ENCODE assay signal across 8 cellular contexts in the genomic region with DNA sequence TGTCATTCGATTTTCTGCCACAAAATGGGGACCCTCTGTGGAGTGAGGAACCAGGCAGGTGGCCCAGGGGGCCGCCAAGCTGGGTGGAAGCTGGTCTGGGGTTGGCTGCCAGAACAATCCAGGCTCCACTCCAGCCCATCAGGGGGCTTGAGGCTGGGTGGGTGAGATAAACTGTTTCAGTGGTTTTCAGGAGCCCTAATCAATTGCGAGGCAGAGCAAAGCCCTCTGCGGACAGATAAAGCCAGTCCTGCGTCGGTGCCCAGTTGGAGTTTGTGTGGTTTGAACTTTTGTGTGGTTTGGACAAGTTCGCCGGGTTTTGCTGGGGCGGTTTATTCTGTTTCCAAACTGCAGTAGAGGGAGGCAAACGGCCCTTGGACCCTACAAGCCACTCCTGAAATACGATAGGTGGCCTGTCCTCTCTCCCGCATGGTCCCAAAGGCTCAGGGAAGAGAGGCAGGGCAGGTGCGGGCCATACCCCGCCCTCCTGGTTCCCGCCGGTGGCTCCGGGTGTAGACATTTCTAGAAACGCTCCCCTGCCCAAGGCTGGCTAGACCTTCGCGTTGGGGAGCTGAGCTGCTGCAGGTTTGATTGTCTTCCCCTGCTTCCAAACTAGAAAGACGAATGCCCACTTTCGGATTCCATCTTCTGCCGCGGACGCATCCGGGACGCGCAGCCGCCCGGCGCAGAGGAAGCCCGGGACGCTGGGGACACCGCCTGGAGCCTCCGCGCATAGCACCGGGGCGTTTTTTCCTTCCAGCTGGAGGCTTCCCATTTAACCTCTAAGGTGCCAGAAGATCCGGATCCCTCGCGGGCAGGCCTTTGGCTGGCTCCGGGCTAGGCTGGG.
DNase-seq lines count a peak whose midpoint lies in the region; ATAC-seq, FAIRE-seq and TF ChIP-seq lines count a peak whose summit lies in the region.

No MANE protein-coding gene starts in this region.

- no peaks in the 10 kb centered on the region for H3K4me1 Mint-ChIP-seq in central memory CD8-positive, alpha-beta T cell

- peak overlapping the region; percentile 39 for H3K4me2 ChIP-seq in keratinocyte (ENCODE audit: control insufficient read depth, extremely low read depth, insufficient read depth, low read depth, low read length)

- H3K27ac ChIP-seq in WERI-Rb-1 (peak overlapping the region; percentile 39), keratinocyte (ENCODE audit: control insufficient read depth, insufficient read depth, low read length) (no peak overlapping the region)

- peak overlapping the region; percentile 69 for H3K27ac Mint-ChIP-seq in central memory CD8-positive, alpha-beta T cell (ENCODE audit: low read depth)

- peaks cover 31% of the 10 kb centered on the region for H3K27me3 ChIP-seq in WERI-Rb-1 (ENCODE audit: insufficient read depth, low read depth, severe bottlenecking)
- no peaks in the 10 kb centered on the region for H3K27me3 ChIP-seq in keratinocyte (ENCODE audit: control insufficient read depth, extremely low read depth, insufficient read depth, low read length)

- H4K20me1 ChIP-seq in keratinocyte (ENCODE audit: control insufficient read depth, extremely low read depth, insufficient read depth, low read length), result no peaks in the 10 kb centered on the region

- H3K36me3 ChIP-seq in WERI-Rb-1 (no peaks in the 10 kb centered on the region), keratinocyte (ENCODE audit: control insufficient read depth in 2 of 2, extremely low read depth in 1 of 2, insufficient read depth in 2 of 2, low read length in 2 of 2) (no peaks in the 10 kb centered on the region)

- no peaks in the 10 kb centered on the region for H3K79me2 ChIP-seq in keratinocyte (ENCODE audit: control insufficient read depth, insufficient read depth, low read length)

- peak overlapping the region; percentile 73 for H3K4me3 Mint-ChIP-seq in central memory CD8-positive, alpha-beta T cell

- dilution Hi-C loops in keratinocyte (cut with MboI; ENCODE audit: extremely low pct_ligation_motif_present, low sequenced_read_pairs), result no loop called here

- no peak for FAIRE-seq in keratinocyte (lab: Jason Lieb, UNC)

- H3K9me3 ChIP-seq in WERI-Rb-1 (ENCODE audit: severe bottlenecking) (no peaks in the 10 kb centered on the region), keratinocyte (ENCODE audit: control insufficient read depth, low read depth, low read length) (peaks cover 2% of the 10 kb centered on the region)

- no peaks in the 10 kb centered on the region for H3K27me3 Mint-ChIP-seq in central memory CD8-positive, alpha-beta T cell

- peaks cover 2% of the 10 kb centered on the region for H3K36me3 Mint-ChIP-seq in central memory CD8-positive, alpha-beta T cell (ENCODE audit: insufficient read depth)

- peaks cover 5% of the 10 kb centered on the region for H3K4me1 ChIP-seq in keratinocyte (ENCODE audit: control insufficient read depth, extremely low read depth, insufficient read depth, low read length)

- TF ChIP-seq CTCF in WERI-Rb-1 (IDR thresholded peaks at IDR 0.05; ENCODE audit: low read depth, low read length) (peak; percentile 90), keratinocyte (optimal IDR thresholded peaks at IDR 0.05 in 1 of 3, IDR thresholded peaks at IDR 0.05 in 1 of 3, conservative IDR thresholded peaks at IDR 0.05 in 1 of 3; ENCODE audit: extremely low read depth in 1 of 3, insufficient read depth in 2 of 3, low read length in 3 of 3) (peak; percentile 48 to 79 (median 69))

- DNase-seq in 8988T (peak; percentile 78), NCI-H2029 (lab: John Stamatoyannopoulos, UW) (peak; percentile 18), WERI-Rb-1 (peak; percentile 81), keratinocyte (ENCODE audit: low read depth, low spot score) (no peak)
- DNase-seq in central memory CD8-positive, alpha-beta T cell (ENCODE audit: low spot score in 2 of 2), result no peak
- DNase-seq in stimulated activated CD4-positive, alpha-beta T cell treated with anti-CD3 and anti-CD28 coated beads, Interleukin-12 subunit alpha, Interleukin-12 subunit beta, amount 100 ng/mL, for 48 hours (ENCODE audit: low read depth in 2 of 3, low spot score in 1 of 3), result peak; percentile 15 to 51 (median 49)

- peak overlapping the region; percentile 80 for H2AFZ ChIP-seq in keratinocyte (ENCODE audit: control insufficient read depth, low read length)

- peak overlapping the region; percentile 15 for H3K9ac ChIP-seq in keratinocyte (ENCODE audit: control insufficient read depth, extremely low read depth, insufficient read depth, low read length)

- H3K9me1 ChIP-seq in keratinocyte (ENCODE audit: control insufficient read depth, extremely low read depth, insufficient read depth, low read length), result no peaks in the 10 kb centered on the region

- H3K4me3 ChIP-seq in WERI-Rb-1 (ENCODE audit: low read depth, low read length) (peak overlapping the region; percentile 35), keratinocyte (ENCODE audit: control insufficient read depth in 2 of 3, extremely low read depth in 1 of 3, insufficient read depth in 2 of 3, low read depth in 1 of 3, low read length in 3 of 3) (peak overlapping the region; percentile 36 to 62 (median 38))

- no peaks in the 10 kb centered on the region for H3K9me3 Mint-ChIP-seq in central memory CD8-positive, alpha-beta T cell

- peak; percentile 52 for ATAC-seq in GM18511 (IDR thresholded peaks at IDR 0.05; ENCODE audit: unreplicated experiment)
- peak; percentile 58 for ATAC-seq in central memory CD8-positive, alpha-beta T cell (replicated peaks; ENCODE audit: extremely low read depth, poor library complexity, severe bottlenecking)
- no peak for ATAC-seq in GM21423 (IDR thresholded peaks at IDR 0.05; ENCODE audit: unreplicated experiment)

Comparison
In these comparisons a context has a peak if more than half of its experiments do, and no peak if none do; other contexts are left out.
1. DNase-seq: peak in 8988T (single experiment), NCI-H2029 (single experiment), WERI-Rb-1 (single experiment) and stimulated activated CD4-positive, alpha-beta T cell treated with anti-CD3 and anti-CD28 coated beads, Interleukin-12 subunit alpha, Interleukin-12 subunit beta, amount 100 ng/mL, for 48 hours (3 of 3); none in central memory CD8-positive, alpha-beta T cell (0 of 2) and keratinocyte (single experiment).